8 cellular contexts compared by ENCODE assay signal in genomic region chr7:122219253-122219865, GRCh38.
DNase-seq lines count a peak whose midpoint lies in the region; ATAC-seq and TF ChIP-seq lines count a peak whose summit lies in the region.

No MANE protein-coding gene starts in this region.

- no peak for TF ChIP-seq POLR2A in body of pancreas (IDR thresholded peaks at IDR 0.05)
- no peak for TF ChIP-seq POLR2A in lower leg skin (IDR thresholded peaks at IDR 0.05)

- no peaks in the 10 kb centered on the region for H3K9me3 ChIP-seq in body of pancreas

- no peaks in the 10 kb centered on the region for H3K9me3 Mint-ChIP-seq in mesothelial cell of epicardium

- H3K36me3 ChIP-seq in body of pancreas (replicated peaks in 1 of 2; ENCODE audit: insufficient read depth in 1 of 2, low read depth in 2 of 2): no peaks in the 10 kb centered on the region

- H3K4me3 Mint-ChIP-seq in mesothelial cell of epicardium: no peak overlapping the region

- no peak overlapping the region for H3K4me3 ChIP-seq in LNCaP clone FGC (ENCODE audit: low read depth, low read length)
- H3K4me3 ChIP-seq in body of pancreas: no peak overlapping the region
- H3K4me3 ChIP-seq in lower leg skin (ENCODE audit: low read depth, poor library complexity, severe bottlenecking): no peak overlapping the region

- no peak overlapping the region for H3K27ac Mint-ChIP-seq in mesothelial cell of epicardium

- peak; percentile 24 for DNase-seq in NCI-H1436 (lab: John Stamatoyannopoulos, UW)
- DNase-seq in NCI-H1436 treated with DMSO at 0.1 percent for 48 hours (lab: John Stamatoyannopoulos, UW): no peak
- DNase-seq in LNCaP clone FGC (ENCODE audit: low read depth): no peak
- no peak for DNase-seq in body of pancreas
- DNase-seq in mesothelial cell of epicardium (ENCODE audit: low spot score in 2 of 2, unreplicated experiment in 2 of 2): no peak
- no peak for DNase-seq in stimulated activated CD4-positive, alpha-beta T cell treated with anti-CD3 and anti-CD28 coated beads, Interleukin-2, amount 100 ng/mL, for 24 hours
- DNase-seq in lower leg skin (ENCODE audit: low spot score in 2 of 2): no peak

- H3K27me3 Mint-ChIP-seq in mesothelial cell of epicardium (ENCODE audit: low read depth): peaks cover 1% of the 10 kb centered on the region

- peaks cover 5% of the 10 kb centered on the region for H3K4me1 ChIP-seq in body of pancreas

- H3K36me3 Mint-ChIP-seq in mesothelial cell of epicardium: no peaks in the 10 kb centered on the region

- TF ChIP-seq CTCF in LNCaP clone FGC (IDR thresholded peaks at IDR 0.05; ENCODE audit: control insufficient read depth, extremely low read depth, insufficient read depth) (peak; percentile 71), body of pancreas (IDR thresholded peaks at IDR 0.05) (peak; percentile 21 to 80 (median 73)), mesothelial cell of epicardium (IDR thresholded peaks at IDR 0.05; ENCODE audit: unreplicated experiment) (peak; percentile 72), lower leg skin (IDR thresholded peaks at IDR 0.05) (no peak)

- no peaks in the 10 kb centered on the region for H3K4me1 Mint-ChIP-seq in mesothelial cell of epicardium

- H3K27ac ChIP-seq in body of pancreas: no peak overlapping the region

- intact Hi-C loops in body of pancreas (cut with DNase I): no loop called here
- intact Hi-C loops in lower leg skin (cut with DNase I; ENCODE audit: low total_unique reads): no loop called here

- H3K27me3 ChIP-seq in body of pancreas: no peaks in the 10 kb centered on the region

- no peak for ATAC-seq in body of pancreas
- no peak for ATAC-seq in GM21737 (IDR thresholded peaks at IDR 0.05; ENCODE audit: unreplicated experiment)

Comparison
In these comparisons a context has a peak if more than half of its experiments do, and no peak if none do; other contexts are left out.
1. CTCF ChIP-seq: peak in LNCaP clone FGC (single experiment), body of pancreas (7 of 7) and mesothelial cell of epicardium (single experiment); none in lower leg skin (0 of 3).